ENCODE assay signal across 22 cellular contexts in the genomic region with DNA sequence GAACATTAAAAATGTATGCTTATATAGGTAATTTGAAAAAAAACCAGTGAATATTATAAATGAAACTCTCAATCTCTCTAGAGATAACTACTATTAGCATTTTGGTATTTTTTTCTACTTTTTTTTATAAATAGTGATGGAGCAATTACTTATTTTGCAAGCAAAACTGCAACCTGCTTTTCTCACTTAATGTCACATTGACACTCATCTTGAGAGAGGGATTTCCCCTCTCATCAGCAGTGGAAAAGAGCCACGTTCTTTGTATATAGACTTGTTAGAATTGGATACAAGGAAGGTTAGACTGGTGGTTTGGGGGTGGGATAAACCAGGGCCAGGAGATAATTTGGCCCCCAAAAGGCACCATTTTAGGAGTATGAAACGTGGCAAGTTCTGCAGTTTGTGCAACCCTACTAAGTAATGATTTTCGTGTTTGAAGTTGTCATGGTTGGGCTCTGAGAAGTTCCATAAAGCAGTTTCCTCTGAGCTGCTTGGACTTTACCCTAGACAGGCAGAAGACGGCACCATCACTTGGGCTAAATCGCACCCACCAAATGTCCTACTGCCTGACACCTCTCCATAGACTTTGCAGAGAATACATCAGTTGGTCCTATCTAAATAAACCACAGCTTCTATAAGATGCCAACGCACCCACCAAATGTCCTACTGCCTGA.
A peak's percentile ranks its signal among the peaks of the same experiment; 100 is the strongest.
DNase-seq lines count a peak whose midpoint lies in the region; ATAC-seq and TF ChIP-seq lines count a peak whose summit lies in the region.
"Had no signal": no experiment of that assay in that cellular context is flagged by ENCODE, and none has a peak within 500 bp of the region (broad histone marks: within the 10 kb centered on the region; RNA-seq: fewer than 3 reads in every experiment).

No MANE protein-coding gene starts in this region.

- H3K36me3 ChIP-seq in GM06990 (ENCODE audit: control insufficient read depth, insufficient read depth, low read length) = no peaks in the 10 kb centered on the region
- H3K36me3 ChIP-seq: neutrophil, tibial artery had no signal

- H3K27me3 ChIP-seq in GM06990 (replicated peaks; ENCODE audit: control insufficient read depth, insufficient read depth, low read length) = no peaks in the 10 kb centered on the region
- H3K27me3 ChIP-seq: neutrophil, tibial artery had no signal

- peak; percentile 3 for DNase-seq in GM06990 (ENCODE audit: extremely low read depth, insufficient read length)
- DNase-seq in HuH-7.5 (ENCODE audit: low spot score) = no peak
- DNase-seq in NCI-H1092 (lab: John Stamatoyannopoulos, UW) = no peak
- DNase-seq in kidney tubule cell (ENCODE audit: low spot score) = no peak
- DNase-seq: activated CD4-positive, alpha-beta memory T cell treated with anti-CD3 and anti-CD28 coated beads, Interleukin-2, amount 10 ng/mL, durations not matched to agents 7 days and 5 days; activated CD4-positive, CD25-positive, alpha-beta regulatory T cell; activated gamma-delta T cell; activated naive CD8-positive, alpha-beta T cell treated with anti-CD3 and anti-CD28 coated beads, Interleukin-2, amount 50 U/mL, for 24 hours; AML-193; CD8-positive, alpha-beta memory T cell; head of caudate nucleus; KG1; mesenchymal stem cell; NCI-H1694; NCI-H69; tibial artery had no signal

- peak; percentile 89 for ATAC-seq in GM19351 (IDR thresholded peaks at IDR 0.05; ENCODE audit: unreplicated experiment)
- ATAC-seq in HG02610 (IDR thresholded peaks at IDR 0.05; ENCODE audit: unreplicated experiment) = peak; percentile 97
- ATAC-seq in HG03378 (IDR thresholded peaks at IDR 0.05; ENCODE audit: unreplicated experiment) = peak; percentile 62
- no peak for ATAC-seq in HG02678 (IDR thresholded peaks at IDR 0.05; ENCODE audit: unreplicated experiment)
- ATAC-seq: activated naive CD8-positive, alpha-beta T cell treated with anti-CD3 and anti-CD28 coated beads, Interleukin-2, amount 50 U/mL, for 24 hours; Right ventricle myocardium inferior had no signal

- no peak overlapping the region for H3K4me3 ChIP-seq in GM06990 (replicated peaks; ENCODE audit: low read depth, low read length)
- H3K4me3 ChIP-seq: tibial artery had no signal

- no peak for TF ChIP-seq CTCF in GM06990 (IDR thresholded peaks at IDR 0.05; ENCODE audit: insufficient read depth, low read length, poor library complexity, severe bottlenecking)
